1 cellular context compared by ENCODE assay signal in the genomic region with DNA sequence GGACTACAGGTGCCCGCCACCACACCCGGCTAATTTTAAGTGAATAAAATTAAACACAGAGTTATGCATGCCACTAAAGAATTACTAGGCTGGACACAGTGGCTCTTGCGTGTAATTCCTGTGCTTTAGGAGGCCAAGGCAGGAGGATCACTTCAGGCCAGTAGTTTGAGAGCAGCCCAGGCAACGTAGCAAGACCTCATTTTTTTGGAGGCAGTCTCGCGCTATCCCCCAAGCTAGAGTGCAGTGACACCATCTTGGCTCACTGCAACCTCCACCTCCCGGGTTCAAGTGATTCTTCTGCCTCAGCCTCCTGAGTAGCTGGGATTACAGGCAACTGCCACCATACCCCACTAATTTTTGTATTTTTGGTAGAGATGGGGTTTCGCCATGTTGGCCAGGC.
TF ChIP-seq lines count a peak whose summit lies in the region.

No MANE protein-coding gene starts in this region.

TF ChIP-seq in K562, 482 proteins besides CTCF, POLR2A, EP300 and RAD21:
- TF ChIP-seq, protein P1, sequence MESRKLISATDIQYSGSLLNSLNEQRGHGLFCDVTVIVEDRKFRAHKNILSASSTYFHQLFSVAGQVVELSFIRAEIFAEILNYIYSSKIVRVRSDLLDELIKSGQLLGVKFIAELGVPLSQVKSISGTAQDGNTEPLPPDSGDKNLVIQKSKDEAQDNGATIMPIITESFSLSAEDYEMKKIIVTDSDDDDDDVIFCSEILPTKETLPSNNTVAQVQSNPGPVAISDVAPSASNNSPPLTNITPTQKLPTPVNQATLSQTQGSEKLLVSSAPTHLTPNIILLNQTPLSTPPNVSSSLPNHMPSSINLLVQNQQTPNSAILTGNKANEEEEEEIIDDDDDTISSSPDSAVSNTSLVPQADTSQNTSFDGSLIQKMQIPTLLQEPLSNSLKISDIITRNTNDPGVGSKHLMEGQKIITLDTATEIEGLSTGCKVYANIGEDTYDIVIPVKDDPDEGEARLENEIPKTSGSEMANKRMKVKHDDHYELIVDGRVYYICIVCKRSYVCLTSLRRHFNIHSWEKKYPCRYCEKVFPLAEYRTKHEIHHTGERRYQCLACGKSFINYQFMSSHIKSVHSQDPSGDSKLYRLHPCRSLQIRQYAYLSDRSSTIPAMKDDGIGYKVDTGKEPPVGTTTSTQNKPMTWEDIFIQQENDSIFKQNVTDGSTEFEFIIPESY (CRISPR knock-in tag; IDR thresholded peaks at IDR 0.05): peak; percentile 41; the same call in 1 of the 2 replicates
- TF ChIP-seq, protein P2, sequence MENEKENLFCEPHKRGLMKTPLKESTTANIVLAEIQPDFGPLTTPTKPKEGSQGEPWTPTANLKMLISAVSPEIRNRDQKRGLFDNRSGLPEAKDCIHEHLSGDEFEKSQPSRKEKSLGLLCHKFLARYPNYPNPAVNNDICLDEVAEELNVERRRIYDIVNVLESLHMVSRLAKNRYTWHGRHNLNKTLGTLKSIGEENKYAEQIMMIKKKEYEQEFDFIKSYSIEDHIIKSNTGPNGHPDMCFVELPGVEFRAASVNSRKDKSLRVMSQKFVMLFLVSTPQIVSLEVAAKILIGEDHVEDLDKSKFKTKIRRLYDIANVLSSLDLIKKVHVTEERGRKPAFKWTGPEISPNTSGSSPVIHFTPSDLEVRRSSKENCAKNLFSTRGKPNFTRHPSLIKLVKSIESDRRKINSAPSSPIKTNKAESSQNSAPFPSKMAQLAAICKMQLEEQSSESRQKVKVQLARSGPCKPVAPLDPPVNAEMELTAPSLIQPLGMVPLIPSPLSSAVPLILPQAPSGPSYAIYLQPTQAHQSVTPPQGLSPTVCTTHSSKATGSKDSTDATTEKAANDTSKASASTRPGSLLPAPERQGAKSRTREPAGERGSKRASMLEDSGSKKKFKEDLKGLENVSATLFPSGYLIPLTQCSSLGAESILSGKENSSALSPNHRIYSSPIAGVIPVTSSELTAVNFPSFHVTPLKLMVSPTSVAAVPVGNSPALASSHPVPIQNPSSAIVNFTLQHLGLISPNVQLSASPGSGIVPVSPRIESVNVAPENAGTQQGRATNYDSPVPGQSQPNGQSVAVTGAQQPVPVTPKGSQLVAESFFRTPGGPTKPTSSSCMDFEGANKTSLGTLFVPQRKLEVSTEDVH (IDR thresholded peaks at IDR 0.05; ENCODE audit: low read depth, partially characterized antibody): peak; percentile 41
- peak; percentile 18 for TF ChIP-seq POLR2B (IDR thresholded peaks at IDR 0.05; ENCODE audit: low read depth, partially characterized antibody)
